ENCODE assay signal across 21 cellular contexts in genomic region chr11:23022854-23023253, GRCh38.
"Had no signal": no experiment of that assay in that cellular context is flagged by ENCODE, and none has a peak within 500 bp of the region (broad histone marks: within the 10 kb centered on the region; RNA-seq: fewer than 3 reads in every experiment).

No MANE protein-coding gene starts in this region.

- H3K79me2 ChIP-seq: parathyroid adenoma had no signal

- H3K4me1 ChIP-seq: breast epithelium, heart left ventricle, parathyroid adenoma, testis, transverse colon had no signal

- ATAC-seq: activated CD4-positive, alpha-beta T cell treated with anti-CD3 and anti-CD28 coated beads for 36 hours; activated CD8-positive, alpha-beta memory T cell treated with anti-CD3 and anti-CD28 coated beads, Interleukin-2, amount 10 ng/mL, durations not matched to agents 7 days and 5 days; activated CD8-positive, alpha-beta T cell treated with anti-CD3 and anti-CD28 coated beads, Interleukin-2, amount 10 ng/mL, durations not matched to agents 7 days and 5 days; activated naive CD4-positive, alpha-beta T cell treated with anti-CD3 and anti-CD28 coated beads, Interleukin-2, amount 50 U/mL, for 72 hours; esophagus mucosa; heart left ventricle; left ventricle myocardium superior; right cardiac atrium; stimulated activated naive B cell treated with anti-CD40 and anti-IgM and Interleukin-4, amounts not matched to agents 10 μg/mL and 1 μg/mL and 100 μg/mL, for 72 hours had no signal

- H3K9me3 ChIP-seq: breast epithelium, heart left ventricle, testis, transverse colon had no signal

- DNase-seq: activated CD4-positive, alpha-beta T cell treated with anti-CD3 and anti-CD28 coated beads for 36 hours; activated CD4-positive, CD25-positive, alpha-beta regulatory T cell; activated CD8-positive, alpha-beta memory T cell treated with anti-CD3 and anti-CD28 coated beads, Interleukin-2, amount 10 ng/mL, durations not matched to agents 7 days and 5 days; activated CD8-positive, alpha-beta T cell treated with anti-CD3 and anti-CD28 coated beads, Interleukin-2, amount 10 ng/mL, durations not matched to agents 7 days and 5 days; activated T-cell treated with anti-CD3 and anti-CD28 coated beads, Interleukin-2, amount 50 U/mL, for 48 hours; central memory CD4-positive, alpha-beta T cell; foreskin fibroblast; heart left ventricle; left ventricle myocardium superior; nephron progenitor cell; nucleus accumbens; right cardiac atrium; stimulated activated CD4-positive, alpha-beta T cell treated with anti-CD3 and anti-CD28 coated beads, Interleukin-15, amount 100 ng/mL, for 24 hours; stimulated activated CD4-positive, alpha-beta T cell treated with anti-CD3 and anti-CD28 coated beads, Interleukin-2, amount 100 ng/mL, for 24 hours; stimulated activated naive B cell treated with anti-CD40 and anti-IgM and Interleukin-4, amounts not matched to agents 10 μg/mL and 1 μg/mL and 100 μg/mL, for 72 hours; testis; transverse colon had no signal

- H3K36me3 ChIP-seq: breast epithelium, heart left ventricle, transverse colon had no signal

- H2AFZ ChIP-seq: parathyroid adenoma had no signal

- H3K4me3 ChIP-seq: breast epithelium, heart left ventricle, testis, transverse colon had no signal

- H3K27ac ChIP-seq: breast epithelium, heart left ventricle, parathyroid adenoma, testis, transverse colon had no signal

- H3K9ac ChIP-seq: parathyroid adenoma had no signal

- H3K27me3 ChIP-seq: breast epithelium, heart left ventricle, testis, transverse colon had no signal
